Comparison of ENCODE assay signal across 12 cellular contexts in the genomic region with DNA sequence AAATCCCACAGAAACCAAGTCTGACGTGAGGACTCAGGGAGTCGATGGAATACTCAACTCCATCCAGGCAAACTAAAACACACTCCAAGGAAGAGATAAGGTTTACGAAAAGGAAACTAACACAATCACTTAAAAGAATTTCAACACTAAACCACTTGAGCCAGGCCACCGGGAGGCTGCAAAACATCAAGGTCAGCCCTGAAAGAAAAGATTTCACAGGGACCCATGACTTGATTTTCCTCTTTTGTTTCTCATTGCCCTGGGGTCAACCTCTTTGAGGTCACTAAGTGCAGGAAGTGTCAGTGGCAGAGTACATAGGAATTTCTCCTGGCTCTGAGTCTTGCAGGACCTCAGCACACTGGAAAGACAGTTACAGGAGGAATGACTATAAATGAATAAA.
A peak's percentile ranks its signal among the peaks of the same experiment; 100 is the strongest.
DNase-seq lines count a peak whose midpoint lies in the region; ATAC-seq and TF ChIP-seq lines count a peak whose summit lies in the region.
"Had no signal": no experiment of that assay in that cellular context is flagged by ENCODE, and none has a peak within 500 bp of the region (broad histone marks: within the 10 kb centered on the region; RNA-seq: fewer than 3 reads in every experiment).

No MANE protein-coding gene starts in this region.

- peaks cover 0 to 16% (median 6%) of the 10 kb centered on the region in 11 donors for H3K9me3 Mint-ChIP-seq in naive thymus-derived CD4-positive, alpha-beta T cell

- no peak for TF ChIP-seq CTCF in adrenal gland (IDR thresholded peaks at IDR 0.05)
- TF ChIP-seq CTCF in left ventricle myocardium inferior (IDR thresholded peaks at IDR 0.05; ENCODE audit: borderline replicate concordance): no peak
- TF ChIP-seq CTCF in parathyroid adenoma (IDR thresholded peaks at IDR 0.05): no peak

- peaks cover 0 to 13% (median 10%) of the 10 kb centered on the region in 5 donors for H3K27me3 Mint-ChIP-seq in naive thymus-derived CD4-positive, alpha-beta T cell

- peaks cover 0 to 5% (median 0%) of the 10 kb centered on the region in 5 donors for H3K36me3 Mint-ChIP-seq in naive thymus-derived CD4-positive, alpha-beta T cell

- H2AFZ ChIP-seq in parathyroid adenoma: no peak overlapping the region

- ATAC-seq in naive thymus-derived CD4-positive, alpha-beta T cell: no peak

- H3K27me3 ChIP-seq in adrenal gland (no peaks in the 10 kb centered on the region), left ventricle myocardium inferior (ENCODE audit: low read depth) (no peaks in the 10 kb centered on the region), parathyroid adenoma (ENCODE audit: control insufficient read depth, insufficient read depth, low read length) (no peaks in the 10 kb centered on the region)
- no peaks in the 10 kb centered on the region for H3K27me3 ChIP-seq in naive thymus-derived CD4-positive, alpha-beta T cell (ENCODE audit: control insufficient read depth in 2 of 2, insufficient read depth in 2 of 2, low read length in 2 of 2)

- no peak overlapping the region for H3K9ac ChIP-seq in parathyroid adenoma

- 11 to 19% (median 15%) methylated on average over 4 of the region's 4 CpGs for WGBS in adrenal gland, 4 donors

- POLR2A ChIA-PET in naive thymus-derived CD4-positive, alpha-beta T cell (lab: Charles Lee): no interaction called here

- H3K4me2 ChIP-seq in parathyroid adenoma (ENCODE audit: low read length): no peak overlapping the region

- DNase-seq in EL (peak; percentile 4), adrenal gland (peak; percentile 21 to 71 (median 60)), left ventricle myocardium inferior (no peak), DMS 273 (lab: John Stamatoyannopoulos, UW; ENCODE audit: unreplicated experiment) (no peak), erythroblast (lab: John Stamatoyannopoulos, UW) (no peak)
- no peak for DNase-seq in naive thymus-derived CD4-positive, alpha-beta T cell
- DNase-seq in activated CD8-positive, alpha-beta memory T cell treated with anti-CD3 and anti-CD28 coated beads, Interleukin-2, amount 50 U/mL, for 48 hours: no peak
- DNase-seq: activated CD4-positive, alpha-beta T cell treated with anti-CD3 and anti-CD28 coated beads for 48 hours; activated naive CD4-positive, alpha-beta T cell treated with Interleukin-2 at 50 U/mL for 16 hours; effector memory CD4-positive, alpha-beta T cell; psoas muscle had no signal

- CTCF ChIA-PET in naive thymus-derived CD4-positive, alpha-beta T cell (lab: Charles Lee): no interaction called here

- peak overlapping the region in 1 of 4 donors; percentile 27 for H3K4me3 ChIP-seq in adrenal gland
- H3K4me3 ChIP-seq in left ventricle myocardium inferior: peak overlapping the region; percentile 4
- no peak overlapping the region for H3K4me3 ChIP-seq in parathyroid adenoma (ENCODE audit: low read depth, low read length)
- no peak overlapping the region for H3K4me3 ChIP-seq in naive thymus-derived CD4-positive, alpha-beta T cell (ENCODE audit: low read length)
- H3K4me3 ChIP-seq: psoas muscle had no signal

- H3K27ac Mint-ChIP-seq in naive thymus-derived CD4-positive, alpha-beta T cell: peak overlapping the region in 1 of 9 donors; percentile 62

- H3K79me2 ChIP-seq in parathyroid adenoma: no peaks in the 10 kb centered on the region

- peaks cover 0 to 12% (median 2%) of the 10 kb centered on the region in 7 donors for H3K4me1 Mint-ChIP-seq in naive thymus-derived CD4-positive, alpha-beta T cell

- H3K9me3 ChIP-seq in adrenal gland (replicated peaks in 1 of 3): no peaks in the 10 kb centered on the region
- peaks cover 7% of the 10 kb centered on the region for H3K9me3 ChIP-seq in left ventricle myocardium inferior (replicated peaks)
- no peaks in the 10 kb centered on the region for H3K9me3 ChIP-seq in parathyroid adenoma (ENCODE audit: control insufficient read depth, low read length)
- no peaks in the 10 kb centered on the region for H3K9me3 ChIP-seq in naive thymus-derived CD4-positive, alpha-beta T cell (ENCODE audit: control insufficient read depth in 2 of 3, low read length in 3 of 3)
- H3K9me3 ChIP-seq: psoas muscle had no signal

- H3K4me3 Mint-ChIP-seq in naive thymus-derived CD4-positive, alpha-beta T cell: no peak overlapping the region

- H3K36me3 ChIP-seq in adrenal gland (replicated peaks in 1 of 2) (no peaks in the 10 kb centered on the region), left ventricle myocardium inferior (no peaks in the 10 kb centered on the region), parathyroid adenoma (ENCODE audit: control insufficient read depth, insufficient read depth, low read length) (no peaks in the 10 kb centered on the region)
- H3K36me3 ChIP-seq in naive thymus-derived CD4-positive, alpha-beta T cell (ENCODE audit: control insufficient read depth in 2 of 3, insufficient read depth in 3 of 3, low read length in 3 of 3): no peaks in the 10 kb centered on the region

- H3K27ac ChIP-seq in adrenal gland (peak overlapping the region in 4 of 5 donors; percentile 25 to 82 (median 56)), left ventricle myocardium inferior (replicated peaks) (peak overlapping the region; percentile 50), parathyroid adenoma (peak overlapping the region; percentile 4)
- H3K27ac ChIP-seq in naive thymus-derived CD4-positive, alpha-beta T cell (ENCODE audit: low read depth, low read length): no peak overlapping the region
- H3K27ac ChIP-seq: psoas muscle had no signal

- H3K4me1 ChIP-seq in adrenal gland (replicated peaks in 1 of 2): peaks cover 6 to 27% of the 10 kb centered on the region in 2 donors
- peaks cover 22% of the 10 kb centered on the region for H3K4me1 ChIP-seq in left ventricle myocardium inferior
- H3K4me1 ChIP-seq in parathyroid adenoma: no peaks in the 10 kb centered on the region
- H3K4me1 ChIP-seq in naive thymus-derived CD4-positive, alpha-beta T cell (ENCODE audit: control insufficient read depth in 2 of 2, insufficient read depth in 2 of 2, low read length in 2 of 2): no peaks in the 10 kb centered on the region
- H3K4me1 ChIP-seq: psoas muscle had no signal

- TF ChIP-seq POLR2A in adrenal gland (IDR thresholded peaks at IDR 0.05) (no peak), erythroblast (IDR thresholded peaks at IDR 0.05; ENCODE audit: low read length) (no peak)

- intact Hi-C loops in adrenal gland (cut with DNase I): no loop called here
- intact Hi-C loops in left ventricle myocardium inferior (cut with micrococcal nuclease): no loop called here
- intact Hi-C loops in naive thymus-derived CD4-positive, alpha-beta T cell (cut with micrococcal nuclease): no loop called here

Comparison
In these comparisons a context has a peak if more than half of its experiments do, and no peak if none do; other contexts are left out.
1. DNase-seq: peak in EL (single experiment) and adrenal gland (7 of 7); none in left ventricle myocardium inferior (single experiment), DMS 273 (single experiment), erythroblast (0 of 2), naive thymus-derived CD4-positive, alpha-beta T cell (0 of 9) and activated CD8-positive, alpha-beta memory T cell treated with anti-CD3 and anti-CD28 coated beads, Interleukin-2, amount 50 U/mL, for 48 hours (single experiment).